2 cellular contexts compared by ENCODE assay signal in genomic region chr5:179336126-179336870, GRCh38.
TF ChIP-seq lines count a peak whose summit lies in the region.

No MANE protein-coding gene starts in this region.

TF ChIP-seq in GM23338, 12 proteins besides CTCF, POLR2A, EP300 and RAD21 (continued from another document):
- TF ChIP-seq ZNF462 (CRISPR knock-in tag; IDR thresholded peaks at IDR 0.05) (no peak), POLR2AphosphoS5 (IDR thresholded peaks at IDR 0.05; ENCODE audit: low read depth) (no peak), ZNF331 (CRISPR knock-in tag; IDR thresholded peaks at IDR 0.05; ENCODE audit: low read depth) (no peak), CREB1 (CRISPR knock-in tag; IDR thresholded peaks at IDR 0.05; ENCODE audit: low read depth) (no peak), ETS1 (IDR thresholded peaks at IDR 0.05) (no peak), REST (IDR thresholded peaks at IDR 0.05; ENCODE audit: unreplicated experiment) (no peak), EZH2 (IDR thresholded peaks at IDR 0.05; ENCODE audit: low read depth, unreplicated experiment) (no peak), NANOG (IDR thresholded peaks at IDR 0.05; ENCODE audit: borderline replicate concordance) (no peak), STAT1 (IDR thresholded peaks at IDR 0.05; ENCODE audit: unreplicated experiment) (no peak), ZNF114 (CRISPR knock-in tag; IDR thresholded peaks at IDR 0.05) (no peak)

TF ChIP-seq in K562, 482 proteins besides CTCF, POLR2A, EP300 and RAD21 (continued from another document):
- no peak for TF ChIP-seq ZNF318 (IDR thresholded peaks at IDR 0.05; ENCODE audit: borderline replicate concordance in 1 of 2, low read depth in 1 of 2)
- no peak for TF ChIP-seq DMBX1 (CRISPR knock-in tag; IDR thresholded peaks at IDR 0.05; ENCODE audit: borderline replicate concordance)
- TF ChIP-seq GABPB1 (CRISPR knock-in tag; IDR thresholded peaks at IDR 0.05): no peak
- TF ChIP-seq E2F6 (IDR thresholded peaks at IDR 0.05; ENCODE audit: borderline replicate concordance in 1 of 2, extremely low read depth in 1 of 2, insufficient read depth in 1 of 2, insufficient read length in 1 of 2, low read depth in 1 of 2, low read length in 1 of 2, poor library complexity in 1 of 2, severe bottlenecking in 1 of 2): peak in 1 of 2 experiments; percentile 20
- no peak for TF ChIP-seq THRA (IDR thresholded peaks at IDR 0.05)
- no peak for TF ChIP-seq THAP7 (CRISPR knock-in tag; IDR thresholded peaks at IDR 0.05)
- 0 out of 2 replicates have a peak, but pooled peaks have one; percentile 16 for TF ChIP-seq MGA (IDR thresholded peaks at IDR 0.05)
- TF ChIP-seq FIP1L1 (IDR thresholded peaks at IDR 0.05; ENCODE audit: low read depth, low read length, poor library complexity, severe bottlenecking): no peak
- no peak for TF ChIP-seq SMC3 (conservative IDR thresholded peaks at IDR 0.05; ENCODE audit: insufficient read depth, low read depth, low read length)
- TF ChIP-seq USF1 (CRISPR knock-in tag; IDR thresholded peaks at IDR 0.05): peak; percentile 79
- no peak for TF ChIP-seq PML (IDR thresholded peaks at IDR 0.05; ENCODE audit: low read length)
- no peak for TF ChIP-seq XRCC4 (IDR thresholded peaks at IDR 0.05; ENCODE audit: extremely low read depth, insufficient read depth, insufficient read length)
- TF ChIP-seq ILK (tag; IDR thresholded peaks at IDR 0.05; ENCODE audit: borderline replicate concordance, low read depth): no peak
- no peak for TF ChIP-seq ZNF696 (CRISPR knock-in tag; conservative IDR thresholded peaks at IDR 0.05)
- TF ChIP-seq DLX4 (CRISPR knock-in tag; IDR thresholded peaks at IDR 0.05): no peak
- peak; percentile 78 for TF ChIP-seq USF2 (CRISPR knock-in tag; IDR thresholded peaks at IDR 0.05)
- TF ChIP-seq NR0B1 (IDR thresholded peaks at IDR 0.05; ENCODE audit: partially characterized antibody): no peak
- no peak for TF ChIP-seq POU5F1 (IDR thresholded peaks at IDR 0.05; ENCODE audit: borderline replicate concordance, low read depth, low read length, partially characterized antibody)
